8 cellular contexts compared by ENCODE assay signal in the genomic region with DNA sequence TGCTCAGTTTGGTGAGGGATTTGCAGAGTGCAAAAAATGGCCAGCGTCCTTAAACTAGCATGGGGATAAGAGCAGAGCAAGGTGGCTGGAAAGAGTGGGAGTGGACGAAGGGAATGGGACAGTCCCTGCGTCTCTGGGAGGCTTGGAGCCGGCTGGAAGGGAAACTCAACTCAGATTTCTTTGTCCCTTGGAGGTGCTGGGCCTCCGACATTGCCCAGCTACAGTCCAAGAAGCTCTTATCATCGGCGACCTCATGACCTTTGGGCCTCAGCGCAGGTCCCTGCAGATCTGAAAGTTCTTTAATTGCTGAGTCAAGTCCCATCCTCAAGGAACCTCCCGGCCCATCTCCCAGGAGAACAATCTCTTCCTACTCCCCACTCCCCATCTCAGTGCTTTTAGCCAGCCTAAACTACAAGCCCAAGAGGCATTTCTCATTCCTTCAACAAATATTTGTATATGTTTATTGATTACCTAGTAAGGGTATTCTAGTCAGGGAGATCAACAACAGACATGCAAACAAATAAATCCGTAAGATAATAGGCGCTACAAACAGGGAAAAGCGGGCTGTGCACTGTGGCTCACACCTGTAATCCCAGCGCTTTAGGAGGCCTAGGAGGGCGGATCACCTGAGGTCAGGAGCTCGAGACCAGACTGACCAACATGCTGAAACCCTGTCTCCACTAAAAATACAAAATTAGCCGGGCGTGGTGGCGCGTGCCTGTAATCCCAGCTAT. TPM values are rescaled to one million over a fixed set of nuclear protein-coding genes. Genes with fewer than 3 reads are reported as not detected.
DNase-seq lines count a peak whose midpoint lies in the region; ATAC-seq and TF ChIP-seq lines count a peak whose summit lies in the region.

No MANE protein-coding gene starts in this region.

- WGBS in body of pancreas, 2 donors, result 67 to 75% methylated on average over 17 to 19 of the region's 19 CpGs

- TF ChIP-seq POLR2A in body of pancreas (IDR thresholded peaks at IDR 0.05), result no peak

- H3K27me3 Mint-ChIP-seq in memory B cell, result no peaks in the 10 kb centered on the region

- ATAC-seq in left ventricle myocardium superior (no peak), body of pancreas (no peak), memory B cell (ENCODE audit: low read depth) (no peak), upper lobe of right lung (no peak)

- H3K27ac ChIP-seq in cardiac muscle cell (peak overlapping the region; percentile 90), body of pancreas (peak overlapping the region in 3 of 4 donors; percentile 77 to 79 (median 78)), upper lobe of right lung (peak overlapping the region; percentile 84)

- no peak for TF ChIP-seq CTCF in cardiac muscle cell (IDR thresholded peaks at IDR 0.05; ENCODE audit: low read depth, low read length)
- no peak for TF ChIP-seq CTCF in body of pancreas (IDR thresholded peaks at IDR 0.05)
- no peak for TF ChIP-seq CTCF in upper lobe of right lung (IDR thresholded peaks at IDR 0.05)

- H3K9me3 ChIP-seq in cardiac muscle cell (ENCODE audit: low read depth) (no peaks in the 10 kb centered on the region), body of pancreas (no peaks in the 10 kb centered on the region), upper lobe of right lung (no peaks in the 10 kb centered on the region)

- peak overlapping the region; percentile 80 for H3K27ac Mint-ChIP-seq in memory B cell

- H3K4me3 ChIP-seq in cardiac muscle cell (peak overlapping the region; percentile 37), body of pancreas (no peak overlapping the region), upper lobe of right lung (peak overlapping the region; percentile 68)

- peaks cover 37% of the 10 kb centered on the region for H3K4me1 Mint-ChIP-seq in memory B cell

- peak overlapping the region; percentile 92 for H3K4me3 Mint-ChIP-seq in memory B cell

- H3K9me3 Mint-ChIP-seq in memory B cell, result no peaks in the 10 kb centered on the region

- H3K4me1 ChIP-seq in cardiac muscle cell (ENCODE audit: low read depth), result peaks cover 24% of the 10 kb centered on the region
- H3K4me1 ChIP-seq in body of pancreas, result peaks cover 40% of the 10 kb centered on the region
- peaks cover 23% of the 10 kb centered on the region for H3K4me1 ChIP-seq in upper lobe of right lung

- no peaks in the 10 kb centered on the region for H3K27me3 ChIP-seq in cardiac muscle cell
- no peaks in the 10 kb centered on the region for H3K27me3 ChIP-seq in body of pancreas
- H3K27me3 ChIP-seq in upper lobe of right lung, result no peaks in the 10 kb centered on the region

- H3K36me3 Mint-ChIP-seq in memory B cell, result no peaks in the 10 kb centered on the region

- H3K36me3 ChIP-seq in cardiac muscle cell (no peaks in the 10 kb centered on the region), body of pancreas (replicated peaks in 1 of 2; ENCODE audit: insufficient read depth in 1 of 2, low read depth in 2 of 2) (no peaks in the 10 kb centered on the region), upper lobe of right lung (no peaks in the 10 kb centered on the region)

- DNase-seq in cardiac muscle cell (ENCODE audit: low read depth in 1 of 2, low spot score in 1 of 2) (no peak), left ventricle myocardium superior (no peak), body of pancreas (no peak), memory B cell (ENCODE audit: low spot score in 2 of 2) (no peak), upper lobe of right lung (no peak), HuH-7.5 (ENCODE audit: low spot score) (no peak), GF-D8 (lab: John Stamatoyannopoulos, UW) (no peak), NCI-H510A treated with DMSO at 0.1 percent for 48 hours (lab: John Stamatoyannopoulos, UW) (no peak)

- intact Hi-C loops in left ventricle myocardium superior (cut with micrococcal nuclease) (no loop called here), body of pancreas (cut with DNase I) (loop anchor here (5.0 kb wide), 1 partner anchor 50 kb away; no protein-coding TSS in a partner anchor), upper lobe of right lung (cut with DNase I) (no loop called here)

RNA-seq across cellular contexts. Expression of a gene that starts 1.0 kb away (rescaled TPM):
- total RNA-seq in cardiac muscle cell, result 39.8 and 40.7 TPM in 2 replicates
- 54.6 and 62.4 TPM in 2 replicates for polyA plus RNA-seq in cardiac muscle cell
- 5.2 TPM for total RNA-seq in left ventricle myocardium superior
- 10 to 100 TPM in 1 of 2 donors, 1 to 10 TPM in 1; 7.6 to 12.7 TPM for total RNA-seq in body of pancreas
- 9.3 TPM for total RNA-seq in upper lobe of right lung

RNA-seq across cellular contexts. Expression of a gene that starts 12.8 kb away (rescaled TPM):
- total RNA-seq in cardiac muscle cell, result 19.7 and 26.4 TPM in 2 replicates
- polyA plus RNA-seq in cardiac muscle cell, result 13.2 and 13.7 TPM in 2 replicates
- 9.4 TPM for total RNA-seq in left ventricle myocardium superior
- total RNA-seq in body of pancreas, result 10 to 100 TPM; 11.9 to 16.2 TPM
- total RNA-seq in upper lobe of right lung, result 7.8 TPM

RNA-seq across cellular contexts. Expression of a gene that starts 14.4 kb away (rescaled TPM):
- total RNA-seq in cardiac muscle cell (22.5 and 35.7 TPM in 2 replicates), left ventricle myocardium superior (62.3 TPM), body of pancreas (10 to 100 TPM; 16.3 to 26.4 TPM), upper lobe of right lung (78.1 TPM)
- polyA plus RNA-seq in cardiac muscle cell, result 102 and 118 TPM in 2 replicates

RNA-seq across cellular contexts. Expression of a gene that starts 25.0 kb away (rescaled TPM):
- total RNA-seq in cardiac muscle cell, result 42.3 and 51.9 TPM in 2 replicates
- 28.2 and 47.7 TPM in 2 replicates for polyA plus RNA-seq in cardiac muscle cell
- 126 TPM for total RNA-seq in left ventricle myocardium superior
- total RNA-seq in body of pancreas, result 10 to 100 TPM; 27.5 to 78.8 TPM
- total RNA-seq in upper lobe of right lung, result 350 TPM

RNA-seq across cellular contexts. Expression of a gene that starts 33.2 kb away (rescaled TPM):
- total RNA-seq in cardiac muscle cell (15.1 and 77.7 TPM in 2 replicates), left ventricle myocardium superior (0.47 TPM), body of pancreas (not detected), upper lobe of right lung (1.4 TPM)
- 17.8 and 133 TPM in 2 replicates for polyA plus RNA-seq in cardiac muscle cell

Comparison
In these comparisons a context has a peak if more than half of its experiments do, and no peak if none do; other contexts are left out.
1. H3K4me3 ChIP-seq: peak in cardiac muscle cell (single experiment) and upper lobe of right lung (single experiment); none in body of pancreas (0 of 2).
2. Peak in every context shown above with its lines, with median percentiles within 50 percentile points of each other: H3K27ac ChIP-seq.